ENCODE assay signal across 9 cellular contexts in genomic region chr12:112418248-112418595, GRCh38. TPM values are rescaled to one million over a fixed set of nuclear protein-coding genes. Genes with fewer than 3 reads are reported as not detected.
DNase-seq lines count a peak whose midpoint lies in the region; ATAC-seq, FAIRE-seq and TF ChIP-seq lines count a peak whose summit lies in the region.
"Had no signal": no experiment of that assay in that cellular context is flagged by ENCODE, and none has a peak within 500 bp of the region (broad histone marks: within the 10 kb centered on the region; RNA-seq: fewer than 3 reads in every experiment).

No MANE protein-coding gene starts in this region.

- no peaks in the 10 kb centered on the region for H3K9me3 ChIP-seq in kidney (ENCODE audit: control insufficient read depth in 1 of 2, low read length in 2 of 2)
- H3K9me3 ChIP-seq in thymus (ENCODE audit: control insufficient read depth), result no peaks in the 10 kb centered on the region

- H3K9me3 Mint-ChIP-seq in activated naive CD4-positive, alpha-beta T cell treated with anti-CD3 and anti-CD28 coated beads, Interleukin-2, amount 50 U/mL, for 72 hours, result no peaks in the 10 kb centered on the region

- peak overlapping the region; percentile 99 for H3K27ac Mint-ChIP-seq in activated naive CD4-positive, alpha-beta T cell treated with anti-CD3 and anti-CD28 coated beads, Interleukin-2, amount 50 U/mL, for 72 hours

- no peak for TF ChIP-seq CTCF in kidney (IDR thresholded peaks at IDR 0.05; ENCODE audit: borderline replicate concordance, extremely low read depth, insufficient read depth)

- H3K4me1 ChIP-seq in kidney (ENCODE audit: control insufficient read depth in 1 of 2, insufficient read depth in 1 of 2, low read depth in 1 of 2, low read length in 2 of 2), result peaks cover 9% of the 10 kb centered on the region in 2 donors
- H3K4me1 ChIP-seq in thymus (ENCODE audit: control insufficient read depth, insufficient read depth, low read length), result no peaks in the 10 kb centered on the region

- DNase-seq in activated T-cell treated with anti-CD3 and anti-CD28 coated beads for 48 hours (ENCODE audit: low read depth) (peak; percentile 16), kidney (no peak), activated gamma-delta T cell treated with Interleukin-2 at 50 U/mL for 16 hours (no peak)
- no peak for DNase-seq in activated T-cell treated with anti-CD3 and anti-CD28 coated beads, Interleukin-2, amount 50 U/mL, for 48 hours
- no peak for DNase-seq in activated naive CD4-positive, alpha-beta T cell treated with anti-CD3 and anti-CD28 coated beads, Interleukin-2, amount 50 U/mL, for 72 hours (ENCODE audit: low spot score in 2 of 2)

- H3K36me3 ChIP-seq in kidney (ENCODE audit: control insufficient read depth in 1 of 2, insufficient read depth in 2 of 2, low read length in 2 of 2), result no peaks in the 10 kb centered on the region
- H3K36me3 ChIP-seq in thymus (ENCODE audit: control insufficient read depth, insufficient read depth), result no peaks in the 10 kb centered on the region

- 6% methylated on average over 21 of the region's 21 CpGs for WGBS in thymus

- no peak for FAIRE-seq in kidney (lab: Jason Lieb, UNC)
- FAIRE-seq: G401.6 had no signal

- intact Hi-C loops in kidney (cut with DNase I), result no loop called here

- peak overlapping the region; percentile 67 to 97 for H3K9ac ChIP-seq in kidney (ENCODE audit: low read length in 2 of 2)

- H3K27ac ChIP-seq in kidney (ENCODE audit: low read depth in 2 of 2, low read length in 2 of 2) (peak overlapping the region; percentile 87 to 95), thymus (ENCODE audit: low read depth) (peak overlapping the region; percentile 82)

- no peaks in the 10 kb centered on the region for H3K27me3 ChIP-seq in thymus (ENCODE audit: control insufficient read depth, insufficient read depth)

- H3K36me3 Mint-ChIP-seq in activated naive CD4-positive, alpha-beta T cell treated with anti-CD3 and anti-CD28 coated beads, Interleukin-2, amount 50 U/mL, for 72 hours, result peaks cover 12 to 19% of the 10 kb centered on the region in 2 donors

- peak overlapping the region; percentile 70 to 98 for H3K4me3 ChIP-seq in kidney (ENCODE audit: low read length in 2 of 2)
- H3K4me3 ChIP-seq in thymus (ENCODE audit: low read length), result peak overlapping the region; percentile 84

- peak in 1 of 2 donors; percentile 2 for ATAC-seq in activated naive CD4-positive, alpha-beta T cell treated with anti-CD3 and anti-CD28 coated beads, Interleukin-2, amount 50 U/mL, for 72 hours
- ATAC-seq in HG03025 (IDR thresholded peaks at IDR 0.05; ENCODE audit: low FRiP score, unreplicated experiment), result no peak
- no peak for ATAC-seq in HG03432 (IDR thresholded peaks at IDR 0.05; ENCODE audit: unreplicated experiment)

RNA-seq across cellular contexts. Expression of gene PTPN11, which starts 0.5 kb away (rescaled TPM):
- 100 to 1,000 TPM; 105 to 118 TPM for total RNA-seq in activated naive CD4-positive, alpha-beta T cell treated with anti-CD3 and anti-CD28 coated beads, Interleukin-2, amount 50 U/mL, for 72 hours
- total RNA-seq in kidney, result 105 TPM
- 20.0 TPM for polyA plus RNA-seq in kidney (ENCODE audit: insufficient read depth, low read depth, low replicate concordance)
- 24.4 TPM for polyA plus RNA-seq in thymus

RNA-seq across cellular contexts. Expression of gene RPL6, which starts 8.8 kb away (rescaled TPM):
- 1,000 to 10,000 TPM; 1,565 to 2,604 TPM for total RNA-seq in activated naive CD4-positive, alpha-beta T cell treated with anti-CD3 and anti-CD28 coated beads, Interleukin-2, amount 50 U/mL, for 72 hours
- 966 TPM for total RNA-seq in kidney
- polyA plus RNA-seq in kidney (ENCODE audit: insufficient read depth, low read depth, low replicate concordance) (1,525 TPM), thymus (3,437 TPM)

RNA-seq across cellular contexts. Expression of gene HECTD4, which starts 36.0 kb away (rescaled TPM):
- 10 to 100 TPM; 26.7 to 31.0 TPM for total RNA-seq in activated naive CD4-positive, alpha-beta T cell treated with anti-CD3 and anti-CD28 coated beads, Interleukin-2, amount 50 U/mL, for 72 hours
- 53.1 TPM for total RNA-seq in kidney
- polyA plus RNA-seq in kidney (ENCODE audit: insufficient read depth, low read depth, low replicate concordance) (15.6 TPM), thymus (19.3 TPM)
